ENCODE assay signal across 22 cellular contexts in the genomic region with DNA sequence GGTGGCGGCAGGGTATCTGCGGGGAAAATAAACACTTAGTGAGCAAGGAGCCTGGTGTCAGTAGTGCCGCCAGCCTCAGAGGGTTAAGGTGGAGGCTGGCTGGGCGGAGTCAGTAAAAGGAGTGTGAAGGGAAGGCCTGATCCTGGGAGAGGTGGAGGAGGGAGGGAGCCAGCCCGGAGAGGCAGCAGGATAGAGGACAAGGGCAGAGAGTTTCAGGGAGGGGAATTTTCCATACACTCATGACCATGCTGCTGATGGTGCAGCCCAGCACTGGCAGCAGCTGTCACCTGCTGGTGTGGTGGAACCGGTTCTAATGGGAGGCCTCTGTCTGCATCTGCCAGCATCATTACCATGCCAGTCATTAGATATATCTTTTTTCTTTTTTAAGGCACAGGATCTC. TPM values are rescaled to one million over a fixed set of nuclear protein-coding genes. Genes with fewer than 3 reads are reported as not detected.
DNase-seq lines count a peak whose midpoint lies in the region; ATAC-seq and TF ChIP-seq lines count a peak whose summit lies in the region.
"Had no signal": no experiment of that assay in that cellular context is flagged by ENCODE, and none has a peak within 500 bp of the region (broad histone marks: within the 10 kb centered on the region; RNA-seq: fewer than 3 reads in every experiment).

No MANE protein-coding gene starts in this region.

- H3K4me3 ChIP-seq in HEK293 (ENCODE audit: low read depth, low read length) (no peak overlapping the region), esophagus squamous epithelium (no peak overlapping the region)
- H3K4me3 ChIP-seq: esophagus muscularis mucosa, sigmoid colon, SK-N-MC had no signal

- no peak for ATAC-seq in HG02840 (IDR thresholded peaks at IDR 0.05; ENCODE audit: low FRiP score, unreplicated experiment)

- CTCF ChIA-PET in HEK293 (lab: Yijun Ruan, JAX) (interaction anchor here (0.7 to 6.5 kb wide), 3 partner anchors 9 to 27 kb away, joined by 5 to 44 read pairs (median 5); no protein-coding TSS in a partner anchor), HEK293T (lab: Yijun Ruan, JAX) (interaction anchor here (0.6 to 3.4 kb wide), 2 partner anchors 10 to 12 kb away, joined by 4 to 23 read pairs; no protein-coding TSS in a partner anchor)
- CTCF ChIA-PET in activated CD4-positive, alpha-beta memory T cell treated with anti-CD3 and anti-CD28 coated beads for 36 hours (lab: Charles Lee) = interaction anchor here (0.6 to 5.1 kb wide), 2 partner anchors 10 to 74 kb away, joined by 3 to 23 read pairs; no protein-coding TSS in a partner anchor

- TF ChIP-seq CTCF in HEK293 (tag by site-specific recombination; IDR thresholded peaks at IDR 0.05) = no peak
- TF ChIP-seq CTCF in esophagus squamous epithelium (IDR thresholded peaks at IDR 0.05) = no peak
- TF ChIP-seq CTCF in neural crest cell (conservative IDR thresholded peaks at IDR 0.05) = no peak

- no peaks in the 10 kb centered on the region for H3K27me3 Mint-ChIP-seq in neural crest cell (ENCODE audit: low read depth)
- H3K27me3 Mint-ChIP-seq in activated CD4-positive, alpha-beta memory T cell treated with anti-CD3 and anti-CD28 coated beads for 36 hours = no peaks in the 10 kb centered on the region

- peak overlapping the region; percentile 81 for H3K27ac Mint-ChIP-seq in neural crest cell (ENCODE audit: unreplicated experiment)
- H3K27ac Mint-ChIP-seq in activated CD4-positive, alpha-beta memory T cell treated with anti-CD3 and anti-CD28 coated beads for 36 hours = no peak overlapping the region
- H3K27ac Mint-ChIP-seq: activated CD4-positive, alpha-beta T cell treated with anti-CD3 and anti-CD28 coated beads, Interleukin-2, amount 10 ng/mL, durations not matched to agents 24 days and 14 days had no signal

- 16 to 57% methylated on average over 5 to 6 of the region's 6 CpGs for WGBS in esophagus squamous epithelium, 2 donors

- H3K4me3 Mint-ChIP-seq in neural crest cell = no peak overlapping the region
- H3K4me3 Mint-ChIP-seq in activated CD4-positive, alpha-beta memory T cell treated with anti-CD3 and anti-CD28 coated beads for 36 hours = no peak overlapping the region
- H3K4me3 Mint-ChIP-seq: activated CD4-positive, alpha-beta T cell treated with anti-CD3 and anti-CD28 coated beads, Interleukin-2, amount 10 ng/mL, durations not matched to agents 24 days and 14 days had no signal

- H3K9me3 Mint-ChIP-seq in neural crest cell = peaks cover 3% of the 10 kb centered on the region
- H3K9me3 Mint-ChIP-seq in activated CD4-positive, alpha-beta memory T cell treated with anti-CD3 and anti-CD28 coated beads for 36 hours = no peaks in the 10 kb centered on the region
- H3K9me3 Mint-ChIP-seq: activated CD4-positive, alpha-beta T cell treated with anti-CD3 and anti-CD28 coated beads, Interleukin-2, amount 10 ng/mL, durations not matched to agents 24 days and 14 days had no signal

- H3K27me3 ChIP-seq in esophagus squamous epithelium = no peaks in the 10 kb centered on the region
- H3K27me3 ChIP-seq: esophagus muscularis mucosa, sigmoid colon had no signal

- POLR2A ChIA-PET in HEK293 (lab: Yijun Ruan, JAX) (no interaction called here), HEK293T (lab: Yijun Ruan, JAX) (no interaction called here)
- POLR2A ChIA-PET in activated CD4-positive, alpha-beta memory T cell treated with anti-CD3 and anti-CD28 coated beads for 36 hours (lab: Charles Lee) = no interaction called here

- no peaks in the 10 kb centered on the region for H3K4me1 ChIP-seq in HEK293 (ENCODE audit: control insufficient read depth, insufficient read depth, low read length)
- peaks cover 0 to 17% (median 0%) of the 10 kb centered on the region in 3 donors for H3K4me1 ChIP-seq in esophagus squamous epithelium
- H3K4me1 ChIP-seq: esophagus muscularis mucosa, sigmoid colon had no signal

- H3K27ac ChIP-seq in HEK293 (ENCODE audit: extremely low read depth, low read depth, low read length) = no peak overlapping the region
- peak overlapping the region in 3 of 4 donors; percentile 59 to 83 (median 65) for H3K27ac ChIP-seq in esophagus squamous epithelium
- H3K27ac ChIP-seq: esophagus muscularis mucosa, sigmoid colon, SK-N-MC had no signal

- H3K9me3 ChIP-seq in HEK293 (ENCODE audit: control insufficient read depth, insufficient read depth, low read depth, low read length) = no peaks in the 10 kb centered on the region
- H3K9me3 ChIP-seq in esophagus squamous epithelium = no peaks in the 10 kb centered on the region
- H3K9me3 ChIP-seq: esophagus muscularis mucosa, sigmoid colon had no signal

- intact Hi-C loops in esophagus squamous epithelium (cut with DNase I) = no loop called here
- intact Hi-C loops in activated CD4-positive, alpha-beta memory T cell treated with anti-CD3 and anti-CD28 coated beads for 36 hours (cut with micrococcal nuclease) = no loop called here

- no peaks in the 10 kb centered on the region for H3K36me3 ChIP-seq in HEK293 (ENCODE audit: control insufficient read depth in 2 of 2, insufficient read depth in 1 of 2, low read length in 2 of 2)
- no peaks in the 10 kb centered on the region for H3K36me3 ChIP-seq in esophagus squamous epithelium
- H3K36me3 ChIP-seq: esophagus muscularis mucosa, sigmoid colon had no signal

- H3K36me3 Mint-ChIP-seq in neural crest cell (ENCODE audit: low read depth) = no peaks in the 10 kb centered on the region
- no peaks in the 10 kb centered on the region for H3K36me3 Mint-ChIP-seq in activated CD4-positive, alpha-beta memory T cell treated with anti-CD3 and anti-CD28 coated beads for 36 hours

- DNase-seq in NCI-H2227 (lab: John Stamatoyannopoulos, UW; ENCODE audit: unreplicated experiment) (peak; percentile 51), esophagus squamous epithelium (lab: John Stamatoyannopoulos, UW) (no peak), neural crest cell (ENCODE audit: low read depth, low spot score) (no peak), HEK293T (ENCODE audit: extremely low spot score) (no peak), NK-92 (lab: John Stamatoyannopoulos, UW; ENCODE audit: unreplicated experiment) (no peak)
- no peak for DNase-seq in activated CD4-positive, alpha-beta memory T cell treated with anti-CD3 and anti-CD28 coated beads for 36 hours
- DNase-seq: activated CD4-positive, alpha-beta T cell treated with anti-CD3 and anti-CD28 coated beads, Interleukin-2, amount 10 ng/mL, durations not matched to agents 24 days and 14 days; activated naive CD4-positive, alpha-beta T cell treated with anti-CD3 and anti-CD28 coated beads, Interleukin-2, amount 50 U/mL, for 16 hours; activated T-cell treated with anti-CD3 and anti-CD28 coated beads for 4 hours; AML-193; cortex of kidney; head of caudate nucleus; MV-4-11; OCI-M1; sigmoid colon; stimulated activated CD4-positive, alpha-beta T cell treated with anti-CD3 and anti-CD28 coated beads, Interleukin-4, amount 100 ng/mL, for 1 hour had no signal

- TF ChIP-seq POLR2A in esophagus squamous epithelium (IDR thresholded peaks at IDR 0.05) = no peak

- peaks cover 7% of the 10 kb centered on the region for H3K4me1 Mint-ChIP-seq in neural crest cell
- H3K4me1 Mint-ChIP-seq in activated CD4-positive, alpha-beta memory T cell treated with anti-CD3 and anti-CD28 coated beads for 36 hours (ENCODE audit: low read depth) = no peaks in the 10 kb centered on the region
- H3K4me1 Mint-ChIP-seq: activated CD4-positive, alpha-beta T cell treated with anti-CD3 and anti-CD28 coated beads, Interleukin-2, amount 10 ng/mL, durations not matched to agents 24 days and 14 days had no signal

TF ChIP-seq in HEK293, 187 proteins besides CTCF, POLR2A, EP300 and RAD21 (continues in another document):
- TF ChIP-seq YY2 (tag by site-specific recombination; IDR thresholded peaks at IDR 0.05) (no peak), ZNF239 (tag by site-specific recombination; IDR thresholded peaks at IDR 0.05) (no peak), ZBTB21 (tag by site-specific recombination; IDR thresholded peaks at IDR 0.05) (no peak), KLF1 (tag by site-specific recombination; IDR thresholded peaks at IDR 0.05) (peak; percentile 49; the same call in 1 of the 2 replicates)
- TF ChIP-seq, protein P1, sequence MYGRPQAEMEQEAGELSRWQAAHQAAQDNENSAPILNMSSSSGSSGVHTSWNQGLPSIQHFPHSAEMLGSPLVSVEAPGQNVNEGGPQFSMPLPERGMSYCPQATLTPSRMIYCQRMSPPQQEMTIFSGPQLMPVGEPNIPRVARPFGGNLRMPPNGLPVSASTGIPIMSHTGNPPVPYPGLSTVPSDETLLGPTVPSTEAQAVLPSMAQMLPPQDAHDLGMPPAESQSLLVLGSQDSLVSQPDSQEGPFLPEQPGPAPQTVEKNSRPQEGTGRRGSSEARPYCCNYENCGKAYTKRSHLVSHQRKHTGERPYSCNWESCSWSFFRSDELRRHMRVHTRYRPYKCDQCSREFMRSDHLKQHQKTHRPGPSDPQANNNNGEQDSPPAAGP (tag by site-specific recombination; IDR thresholded peaks at IDR 0.05) = 0 out of 2 replicates have a peak, but pooled peaks have one; percentile 32

TF ChIP-seq in HEK293T, 16 proteins besides CTCF, POLR2A, EP300 and RAD21:
- TF ChIP-seq FOXA1 (IDR thresholded peaks at IDR 0.05) (no peak), PKNOX1 (IDR thresholded peaks at IDR 0.05) (no peak), ELF4 (IDR thresholded peaks at IDR 0.05) (no peak), FOXM1 (IDR thresholded peaks at IDR 0.05; ENCODE audit: borderline replicate concordance) (no peak), SUZ12 (IDR thresholded peaks at IDR 0.05) (no peak), FOXK2 (IDR thresholded peaks at IDR 0.05) (no peak), L3MBTL2 (conservative IDR thresholded peaks at IDR 0.05) (no peak), TARDBP (IDR thresholded peaks at IDR 0.05) (no peak), LEF1 (IDR thresholded peaks at IDR 0.05; ENCODE audit: borderline replicate concordance) (no peak), CTBP1 (IDR thresholded peaks at IDR 0.05; ENCODE audit: borderline replicate concordance) (no peak), NFRKB (IDR thresholded peaks at IDR 0.05) (no peak), ARNT (IDR thresholded peaks at IDR 0.05) (no peak), SP1 (IDR thresholded peaks at IDR 0.05) (no peak), HDGF (IDR thresholded peaks at IDR 0.05; ENCODE audit: borderline replicate concordance) (no peak), ZNF384 (IDR thresholded peaks at IDR 0.05) (no peak), BHLHE40 (IDR thresholded peaks at IDR 0.05; ENCODE audit: borderline replicate concordance) (no peak)

RNA-seq across cellular contexts. Expression of gene TEX44, which starts 2.0 kb away (rescaled TPM):
- not detected for total RNA-seq in esophagus squamous epithelium
- total RNA-seq in neural crest cell = not detected in 2 replicates
- total RNA-seq in activated CD4-positive, alpha-beta memory T cell treated with anti-CD3 and anti-CD28 coated beads for 36 hours = not detected
- total RNA-seq: activated CD4-positive, alpha-beta T cell treated with anti-CD3 and anti-CD28 coated beads, Interleukin-2, amount 10 ng/mL, durations not matched to agents 24 days and 14 days; esophagus muscularis mucosa; mononuclear cell; osteocyte; sigmoid colon had no signal
